1 cellular context compared by ENCODE assay signal in the genomic region with DNA sequence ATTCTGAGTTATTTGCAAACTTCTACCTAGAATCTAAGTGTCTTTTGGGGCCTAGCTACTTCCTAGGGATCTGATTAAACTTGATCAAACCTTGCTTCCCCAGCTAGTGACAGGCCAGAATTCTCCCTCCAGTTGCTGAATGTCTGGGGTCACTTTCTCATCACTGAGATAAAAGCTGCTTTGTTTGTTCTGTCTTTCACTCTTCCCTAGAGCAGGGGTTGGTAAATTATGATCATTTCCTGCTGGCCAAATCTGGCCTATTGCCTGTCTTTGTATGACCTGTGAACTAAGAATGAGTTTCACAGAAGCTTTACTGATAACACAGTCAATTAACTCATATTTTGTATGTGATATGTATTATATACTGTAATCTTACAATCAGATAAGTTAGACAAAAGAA.
TF ChIP-seq lines count a peak whose summit lies in the region.

No MANE protein-coding gene starts in this region.

TF ChIP-seq in HCT116, 20 proteins besides CTCF, POLR2A, EP300 and RAD21 (continued from another document):
- no peak for TF ChIP-seq MAX (IDR thresholded peaks at IDR 0.05)
- no peak for TF ChIP-seq SRF (IDR thresholded peaks at IDR 0.05; ENCODE audit: low read depth)
- no peak for TF ChIP-seq CEBPB (IDR thresholded peaks at IDR 0.05; ENCODE audit: low read depth)
